21 cellular contexts compared by ENCODE assay signal in the genomic region with DNA sequence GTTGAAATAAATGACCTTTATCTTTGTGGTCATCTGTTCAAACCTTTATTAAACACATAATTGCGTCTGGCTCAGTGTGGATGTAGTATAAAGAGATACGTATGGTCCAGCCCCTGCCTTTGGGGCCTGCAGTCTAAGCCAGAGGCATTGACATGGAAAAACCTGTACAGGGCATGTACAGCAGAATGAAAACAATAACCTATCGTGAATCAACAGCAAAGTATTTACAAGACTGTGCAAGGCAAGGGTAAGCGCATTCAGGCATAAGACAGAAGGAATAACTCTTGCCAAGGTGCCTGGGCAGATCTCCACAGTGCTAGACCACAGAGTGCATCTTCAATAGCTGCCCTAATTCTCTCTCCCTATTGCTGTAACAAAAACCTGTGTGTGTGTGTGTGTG. TPM values are rescaled to one million over a fixed set of nuclear protein-coding genes. Genes with fewer than 3 reads are reported as not detected.
DNase-seq lines count a peak whose midpoint lies in the region; ATAC-seq, FAIRE-seq and TF ChIP-seq lines count a peak whose summit lies in the region.
"Had no signal": no experiment of that assay in that cellular context is flagged by ENCODE, and none has a peak within 500 bp of the region (broad histone marks: within the 10 kb centered on the region; RNA-seq: fewer than 3 reads in every experiment).

No MANE protein-coding gene starts in this region.

- H3K27ac Mint-ChIP-seq in activated CD4-positive, alpha-beta memory T cell treated with anti-CD3 and anti-CD28 coated beads for 36 hours: no peak overlapping the region
- H3K27ac Mint-ChIP-seq: CD4-positive, CD25-positive, alpha-beta regulatory T cell had no signal

- CTCF ChIA-PET in activated CD4-positive, alpha-beta memory T cell treated with anti-CD3 and anti-CD28 coated beads for 36 hours (lab: Charles Lee): interaction anchor here (1.0 kb wide), 1 partner anchor 37 kb away, joined by 4 read pairs; no protein-coding TSS in a partner anchor

- TF ChIP-seq CTCF in AG09309 (IDR thresholded peaks at IDR 0.05; ENCODE audit: control insufficient read depth, insufficient read depth, low read depth, low read length, missing control alignments) (no peak), keratinocyte (optimal IDR thresholded peaks at IDR 0.05 in 1 of 3, IDR thresholded peaks at IDR 0.05 in 1 of 3, conservative IDR thresholded peaks at IDR 0.05 in 1 of 3; ENCODE audit: extremely low read depth in 1 of 3, insufficient read depth in 2 of 3, low read length in 3 of 3) (no peak), GM13976 (IDR thresholded peaks at IDR 0.05; ENCODE audit: borderline replicate concordance, control extremely low read depth, extremely low read depth, insufficient read depth, missing control alignments) (no peak)

- DNase-seq in AG09309 (ENCODE audit: low read depth): peak; percentile 75
- DNase-seq in M059J (ENCODE audit: low read depth): peak; percentile 93
- DNase-seq in astrocyte of the hippocampus (ENCODE audit: low read depth, low spot score): peak; percentile 77
- DNase-seq in keratinocyte (ENCODE audit: low read depth, low spot score): peak; percentile 59
- DNase-seq in activated CD4-positive, alpha-beta memory T cell treated with anti-CD3 and anti-CD28 coated beads for 36 hours: no peak
- DNase-seq in NCI-H2196 treated with DMSO at 0.1 percent for 48 hours (lab: John Stamatoyannopoulos, UW; ENCODE audit: unreplicated experiment): no peak
- DNase-seq in GM13976 (ENCODE audit: low spot score): no peak
- DNase-seq: activated CD4-positive, alpha-beta T cell treated with anti-CD3 and anti-CD28 coated beads for 1 hour; CD4-positive, CD25-positive, alpha-beta regulatory T cell; DMS79; HCEC 1CT; hypothalamus; KBM-7; NCI-H1048; NCI-H2081 treated with DMSO at 0.1 percent for 48 hours; NCI-H524 treated with DMSO at 0.1 percent for 48 hours; stimulated activated naive CD4-positive, alpha-beta T cell treated with Interleukin-2 at 50 U/mL for 16 hours had no signal

- H3K9ac ChIP-seq in keratinocyte (ENCODE audit: control insufficient read depth, extremely low read depth, insufficient read depth, low read length): no peak overlapping the region

- peaks cover 20% of the 10 kb centered on the region for H3K4me1 ChIP-seq in keratinocyte (ENCODE audit: control insufficient read depth, extremely low read depth, insufficient read depth, low read length)

- H3K36me3 Mint-ChIP-seq in activated CD4-positive, alpha-beta memory T cell treated with anti-CD3 and anti-CD28 coated beads for 36 hours: no peaks in the 10 kb centered on the region
- H3K36me3 Mint-ChIP-seq: CD4-positive, CD25-positive, alpha-beta regulatory T cell had no signal

- H3K9me3 Mint-ChIP-seq in activated CD4-positive, alpha-beta memory T cell treated with anti-CD3 and anti-CD28 coated beads for 36 hours: no peaks in the 10 kb centered on the region
- H3K9me3 Mint-ChIP-seq: CD4-positive, CD25-positive, alpha-beta regulatory T cell had no signal

- H3K27ac ChIP-seq in keratinocyte (ENCODE audit: control insufficient read depth, insufficient read depth, low read length): peak overlapping the region; percentile 6
- H3K27ac ChIP-seq: tibial nerve had no signal

- H3K9me1 ChIP-seq in keratinocyte (ENCODE audit: control insufficient read depth, extremely low read depth, insufficient read depth, low read length): no peaks in the 10 kb centered on the region

- peak; percentile 100 for FAIRE-seq in keratinocyte (lab: Jason Lieb, UNC)
- FAIRE-seq: A204.1, GM19239 had no signal

- intact Hi-C loops in activated CD4-positive, alpha-beta memory T cell treated with anti-CD3 and anti-CD28 coated beads for 36 hours (cut with micrococcal nuclease): no loop called here

- peaks cover 9% of the 10 kb centered on the region for H3K27me3 Mint-ChIP-seq in activated CD4-positive, alpha-beta memory T cell treated with anti-CD3 and anti-CD28 coated beads for 36 hours
- H3K27me3 Mint-ChIP-seq: CD4-positive, CD25-positive, alpha-beta regulatory T cell had no signal

- H3K79me2 ChIP-seq in keratinocyte (ENCODE audit: control insufficient read depth, insufficient read depth, low read length): peaks cover 78% of the 10 kb centered on the region

- in situ Hi-C loops in GM13976 (cut with MboI; ENCODE audit: low sequenced_read_pairs, unreplicated experiment): no loop called here

- no peak overlapping the region for H2AFZ ChIP-seq in keratinocyte (ENCODE audit: control insufficient read depth, low read length)

- H3K4me3 ChIP-seq in AG09309 (ENCODE audit: control insufficient read depth, low read depth, low read length) (no peak overlapping the region), keratinocyte (ENCODE audit: control insufficient read depth in 2 of 3, extremely low read depth in 1 of 3, insufficient read depth in 2 of 3, low read depth in 1 of 3, low read length in 3 of 3) (no peak overlapping the region)
- H3K4me3 ChIP-seq: tibial nerve had no signal

- dilution Hi-C loops in keratinocyte (cut with MboI; ENCODE audit: extremely low pct_ligation_motif_present, low sequenced_read_pairs): no loop called here

- H4K20me1 ChIP-seq in keratinocyte (ENCODE audit: control insufficient read depth, extremely low read depth, insufficient read depth, low read length): no peaks in the 10 kb centered on the region

- peak overlapping the region; percentile 30 for H3K4me2 ChIP-seq in keratinocyte (ENCODE audit: control insufficient read depth, extremely low read depth, insufficient read depth, low read depth, low read length)

- no peaks in the 10 kb centered on the region for H3K9me3 ChIP-seq in keratinocyte (ENCODE audit: control insufficient read depth, low read depth, low read length)
- H3K9me3 ChIP-seq: tibial nerve had no signal

- H3K4me1 Mint-ChIP-seq in activated CD4-positive, alpha-beta memory T cell treated with anti-CD3 and anti-CD28 coated beads for 36 hours (ENCODE audit: low read depth): no peaks in the 10 kb centered on the region
- H3K4me1 Mint-ChIP-seq: CD4-positive, CD25-positive, alpha-beta regulatory T cell had no signal

- ATAC-seq in GM21447 (IDR thresholded peaks at IDR 0.05; ENCODE audit: unreplicated experiment): no peak

- H3K4me3 Mint-ChIP-seq in activated CD4-positive, alpha-beta memory T cell treated with anti-CD3 and anti-CD28 coated beads for 36 hours: no peak overlapping the region
- H3K4me3 Mint-ChIP-seq: CD4-positive, CD25-positive, alpha-beta regulatory T cell had no signal

- H3K27me3 ChIP-seq in keratinocyte (ENCODE audit: control insufficient read depth, extremely low read depth, insufficient read depth, low read length): no peaks in the 10 kb centered on the region
- H3K27me3 ChIP-seq: tibial nerve had no signal

- peaks cover 22 to 31% of the 10 kb centered on the region in 2 experiments for H3K36me3 ChIP-seq in keratinocyte (ENCODE audit: control insufficient read depth in 2 of 2, extremely low read depth in 1 of 2, insufficient read depth in 2 of 2, low read length in 2 of 2)

- POLR2A ChIA-PET in activated CD4-positive, alpha-beta memory T cell treated with anti-CD3 and anti-CD28 coated beads for 36 hours (lab: Charles Lee): no interaction called here

RNA-seq across cellular contexts. Expression of a gene that starts 35.5 kb away (rescaled TPM):
- total RNA-seq in M059J (2014; rRNA removed; shearing (Covaris generic)): 58.6 and 103 TPM in 2 replicates
- 18.3 to 29.8 TPM (median 19.7 TPM) in 3 replicates for polyA plus RNA-seq in keratinocyte
- 2.7 TPM for polyA plus RNA-seq in keratinocyte (2011; ENCODE audit: low read depth)
- 11.1 and 14.7 TPM in 2 replicates for polyA plus RNA-seq in keratinocyte (2011; cell fraction: cytosol; rRNA removed)
- 65.2 and 75.4 TPM in 2 replicates for polyA plus RNA-seq in keratinocyte (2011; cell fraction: nucleus; rRNA removed)
- polyA plus RNA-seq in keratinocyte (2012; ENCODE audit: low replicate concordance): 11.5 and 45.7 TPM in 2 replicates
- polyA minus RNA-seq in keratinocyte: 47.6 to 153 TPM (median 54.8 TPM) in 3 replicates
- polyA minus RNA-seq in keratinocyte (2011; cell fraction: cytosol; rRNA and poly(A)+ RNA removed): 39.5 TPM
- 101 and 135 TPM in 2 replicates for polyA minus RNA-seq in keratinocyte (2011; cell fraction: nucleus; rRNA and poly(A)+ RNA removed)
- total RNA-seq in activated CD4-positive, alpha-beta memory T cell treated with anti-CD3 and anti-CD28 coated beads for 36 hours: not detected
- total RNA-seq: CD4-positive, CD25-positive, alpha-beta regulatory T cell had no signal
- polyA plus RNA-seq: CD4-positive, CD25-positive, alpha-beta regulatory T cell had no signal

Comparison
In these comparisons a context has a peak if more than half of its experiments do, and no peak if none do; other contexts are left out.
1. DNase-seq: peak in AG09309 (single experiment), M059J (single experiment), astrocyte of the hippocampus (single experiment) and keratinocyte (single experiment); none in activated CD4-positive, alpha-beta memory T cell treated with anti-CD3 and anti-CD28 coated beads for 36 hours (single experiment), NCI-H2196 treated with DMSO at 0.1 percent for 48 hours (single experiment) and GM13976 (single experiment).
2. RNA of a gene that starts 35.5 kb away (total RNA-seq): 58.6 to 103 TPM in M059J; not detected in activated CD4-positive, alpha-beta memory T cell treated with anti-CD3 and anti-CD28 coated beads for 36 hours; every median in the first group is over 10 times any median in the second.